ENCODE assay signal across 9 cellular contexts in genomic region chr20:46206025-46206424, GRCh38.
DNase-seq lines count a peak whose midpoint lies in the region; ATAC-seq and TF ChIP-seq lines count a peak whose summit lies in the region.
"Had no signal": no experiment of that assay in that cellular context is flagged by ENCODE, and none has a peak within 500 bp of the region (broad histone marks: within the 10 kb centered on the region; RNA-seq: fewer than 3 reads in every experiment).

No MANE protein-coding gene starts in this region.

- H3K9ac ChIP-seq in BLaER1 treated with 17β-estradiol and CSF1 and Interleukin-3, amounts not matched to agents 10 nM and 100 nM: no peak overlapping the region
- no peak overlapping the region for H3K9ac ChIP-seq in Loucy (ENCODE audit: low read depth, low read length, poor library complexity, severe bottlenecking)
- H3K9ac ChIP-seq: KMS-11 had no signal

- peak overlapping the region; percentile 51 to 88 (median 71) for H3K4me2 ChIP-seq in BLaER1 treated with 17β-estradiol and CSF1 and Interleukin-3, amounts not matched to agents 10 nM and 100 nM
- H3K4me2 ChIP-seq in Loucy (ENCODE audit: low read depth, low read length, poor library complexity, severe bottlenecking): peak overlapping the region; percentile 35
- H3K4me2 ChIP-seq: KMS-11 had no signal

- peaks cover 0 to 14% (median 0%) of the 10 kb centered on the region in 11 experiments; a peak in 1 of 22 replicates for H3K27me3 ChIP-seq in BLaER1 treated with 17β-estradiol and CSF1 and Interleukin-3, amounts not matched to agents 10 nM and 100 nM
- no peaks in the 10 kb centered on the region for H3K27me3 ChIP-seq in Loucy (ENCODE audit: insufficient read depth, low read length, poor library complexity, severe bottlenecking)

- no peaks in the 10 kb centered on the region for H3K36me3 ChIP-seq in BLaER1 treated with 17β-estradiol and CSF1 and Interleukin-3, amounts not matched to agents 10 nM and 100 nM
- no peaks in the 10 kb centered on the region for H3K36me3 ChIP-seq in Loucy (ENCODE audit: insufficient read depth, low read length)

- DNase-seq in medulla oblongata (ENCODE audit: extremely low spot score): peak; percentile 84
- DNase-seq in nephron progenitor cell: no peak

- no peaks in the 10 kb centered on the region for H3F3A ChIP-seq in Loucy (ENCODE audit: low read depth)

- peak overlapping the region in 2 of 10 experiments; percentile 27 to 30; a peak in 2 of 20 replicates for H3K4me3 ChIP-seq in BLaER1 treated with 17β-estradiol and CSF1 and Interleukin-3, amounts not matched to agents 10 nM and 100 nM
- peak overlapping the region; percentile 14 for H3K4me3 ChIP-seq in Loucy (ENCODE audit: low read length, poor library complexity, severe bottlenecking)

- H3K4me3 Mint-ChIP-seq in brain: no peak overlapping the region
- no peak overlapping the region for H3K4me3 Mint-ChIP-seq in nephron progenitor cell

- H3K4me1 ChIP-seq in BLaER1 treated with 17β-estradiol and CSF1 and Interleukin-3, amounts not matched to agents 10 nM and 100 nM: peaks cover 21 to 62% (median 39%) of the 10 kb centered on the region in 10 experiments
- H3K4me1 ChIP-seq in Loucy (ENCODE audit: insufficient read depth, low read length, poor library complexity, severe bottlenecking): peaks cover 21% of the 10 kb centered on the region

- ATAC-seq in HG02763 (IDR thresholded peaks at IDR 0.05; ENCODE audit: unreplicated experiment): no peak
- ATAC-seq in GM18858 (IDR thresholded peaks at IDR 0.05; ENCODE audit: unreplicated experiment): no peak
- ATAC-seq in GM21381 (IDR thresholded peaks at IDR 0.05; ENCODE audit: unreplicated experiment): no peak

- peaks cover 0 to 15% (median 0%) of the 10 kb centered on the region in 11 experiments; a peak in 5 of 22 replicates for H4K20me1 ChIP-seq in BLaER1 treated with 17β-estradiol and CSF1 and Interleukin-3, amounts not matched to agents 10 nM and 100 nM
- H4K20me1 ChIP-seq in Loucy (ENCODE audit: insufficient read depth, low read length, poor library complexity, severe bottlenecking): no peaks in the 10 kb centered on the region

- H3K27me3 Mint-ChIP-seq in brain: peaks cover 11% of the 10 kb centered on the region
- peaks cover 19% of the 10 kb centered on the region for H3K27me3 Mint-ChIP-seq in nephron progenitor cell (ENCODE audit: low read depth, poor library complexity)

- peak overlapping the region in 4 of 11 experiments; percentile 7 to 37 (median 28); a peak in 7 of 22 replicates for H3K27ac ChIP-seq in BLaER1 treated with 17β-estradiol and CSF1 and Interleukin-3, amounts not matched to agents 10 nM and 100 nM
- H3K27ac ChIP-seq: KMS-11 had no signal

- no peaks in the 10 kb centered on the region for H3K9me3 ChIP-seq in BLaER1 treated with 17β-estradiol and CSF1 and Interleukin-3, amounts not matched to agents 10 nM and 100 nM (replicated peaks in 1 of 11)
- no peaks in the 10 kb centered on the region for H3K9me3 ChIP-seq in Loucy (ENCODE audit: insufficient read depth, low read depth, low read length)

- TF ChIP-seq CTCF in Loucy (conservative IDR thresholded peaks at IDR 0.05; ENCODE audit: low read length) (no peak), brain (conservative IDR thresholded peaks at IDR 0.05) (no peak), nephron progenitor cell (IDR thresholded peaks at IDR 0.05) (no peak)

- H3K9me2 ChIP-seq in Loucy (replicated peaks; ENCODE audit: low read depth, low read length): no peaks in the 10 kb centered on the region

- H3K4me1 Mint-ChIP-seq in brain (peaks cover 54% of the 10 kb centered on the region), nephron progenitor cell (peaks cover 44% of the 10 kb centered on the region)

- no peaks in the 10 kb centered on the region for H3K36me3 Mint-ChIP-seq in brain
- no peaks in the 10 kb centered on the region for H3K36me3 Mint-ChIP-seq in nephron progenitor cell (ENCODE audit: low read depth)

- H2AFZ ChIP-seq in Loucy (ENCODE audit: low read length): no peak overlapping the region

- peak overlapping the region in 4 of 5 experiments; percentile 14 to 84 (median 70) for H3K27ac Mint-ChIP-seq in brain
- no peak overlapping the region for H3K27ac Mint-ChIP-seq in nephron progenitor cell

- no peaks in the 10 kb centered on the region for H3K79me2 ChIP-seq in Loucy (ENCODE audit: insufficient read depth, low read length)

- peaks cover 0 to 11% (median 0%) of the 10 kb centered on the region in 5 experiments for H3K9me3 Mint-ChIP-seq in brain
- H3K9me3 Mint-ChIP-seq in nephron progenitor cell: no peaks in the 10 kb centered on the region
